Comparison of ENCODE assay signal across 28 cellular contexts in the genomic region with DNA sequence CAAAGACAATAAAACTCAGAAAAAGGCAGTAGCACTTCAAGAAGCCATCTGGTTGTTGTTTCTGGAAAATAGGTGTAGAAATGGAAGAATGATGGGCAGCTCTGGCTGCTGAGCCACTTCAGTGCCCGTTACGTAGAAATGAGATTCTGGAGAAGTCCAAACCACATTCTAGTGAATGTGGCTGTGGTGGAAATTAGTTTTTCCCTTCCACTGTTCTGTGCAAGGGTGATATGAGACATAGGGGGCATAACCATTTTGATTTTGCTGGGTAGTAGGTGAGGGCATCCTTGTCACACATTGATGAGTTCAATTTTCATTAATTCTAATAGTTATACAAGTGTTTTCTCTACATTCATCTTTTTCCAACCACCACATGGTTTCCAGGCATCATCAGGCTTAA.
"Had no signal": no experiment of that assay in that cellular context is flagged by ENCODE, and none has a peak within 500 bp of the region (broad histone marks: within the 10 kb centered on the region; RNA-seq: fewer than 3 reads in every experiment).

No MANE protein-coding gene starts in this region.

- H3K27ac ChIP-seq: neutrophil, ovary, parathyroid adenoma, psoas muscle, right lobe of liver, sigmoid colon, suprapubic skin, testis, tibial artery, transverse colon, upper lobe of right lung, uterus had no signal

- H2AFZ ChIP-seq: parathyroid adenoma had no signal

- H3K9me3 ChIP-seq: neutrophil, ovary, right lobe of liver, sigmoid colon, suprapubic skin, testis, transverse colon, upper lobe of right lung, uterus had no signal

- FAIRE-seq: small intestine had no signal

- H3K27me3 ChIP-seq: neutrophil, ovary, right lobe of liver, sigmoid colon, suprapubic skin, testis, tibial artery, transverse colon, upper lobe of right lung, uterus had no signal

- DNase-seq: naive thymus-derived CD8-positive, alpha-beta T cell; nephron progenitor cell; nucleus accumbens; ovary; posterior cingulate gyrus; psoas muscle; right cardiac atrium; right lobe of liver; sigmoid colon; small intestine; stimulated activated CD4-positive, alpha-beta T cell treated with anti-CD3 and anti-CD28 coated beads, Interleukin-15, amount 100 ng/mL, for 24 hours; stimulated activated CD4-positive, alpha-beta T cell treated with anti-CD3 and anti-CD28 coated beads, Interleukin-2, amount 100 ng/mL, for 24 hours; stimulated activated CD4-positive, alpha-beta T cell treated with anti-CD3 and anti-CD28 coated beads, Interleukin-2, amount 100 ng/mL, for 48 hours; stimulated activated CD4-positive, alpha-beta T cell treated with anti-CD3 and anti-CD28 coated beads, Interleukin-4, amount 100 ng/mL, for 24 hours; stimulated activated naive CD4-positive, alpha-beta T cell; stimulated activated naive CD8-positive, alpha-beta T cell treated with anti-CD3 and anti-CD28 coated beads, Interleukin-15, amount 100 ng/mL, for 72 hours; stimulated activated naive CD8-positive, alpha-beta T cell treated with anti-CD3 and anti-CD28 coated beads, Interleukin-15, Interleukin-2, amounts not matched to agents 100 U/mL and 50 U/mL, for 24 hours; substantia nigra; testis; tibial artery; transverse colon; upper lobe of right lung; uterus had no signal

- H3K79me2 ChIP-seq: parathyroid adenoma had no signal

- H3K36me3 ChIP-seq: neutrophil, ovary, right lobe of liver, sigmoid colon, suprapubic skin, tibial artery, transverse colon, upper lobe of right lung, uterus had no signal

- ATAC-seq: naive thymus-derived CD8-positive, alpha-beta T cell; natural killer cell treated with Interleukin-12 subunit alpha and Interleukin-12 subunit beta and Interleukin-15 and Interleukin-18, amount 100 ng/mL, for 72 hours; psoas muscle; right cardiac atrium; right lobe of liver; stimulated activated effector memory CD8-positive, alpha-beta T cell treated with anti-CD3 and anti-CD28 coated beads, Interleukin-12 subunit alpha, Interleukin-12 subunit beta, amount 100 ng/mL, for 72 hours; stimulated activated naive CD8-positive, alpha-beta T cell treated with anti-CD3 and anti-CD28 coated beads, Interleukin-15, amount 100 ng/mL, for 72 hours; stimulated activated naive CD8-positive, alpha-beta T cell treated with anti-CD3 and anti-CD28 coated beads, Interleukin-15, Interleukin-2, amounts not matched to agents 100 U/mL and 50 U/mL, for 24 hours; upper lobe of right lung had no signal

- H3K4me1 ChIP-seq: parathyroid adenoma, psoas muscle, right lobe of liver, sigmoid colon, suprapubic skin, testis, tibial artery, transverse colon, upper lobe of right lung, uterus had no signal

- H3K4me3 ChIP-seq: ovary, psoas muscle, right lobe of liver, sigmoid colon, suprapubic skin, testis, tibial artery, transverse colon, upper lobe of right lung, uterus had no signal
